In the genomic region with DNA sequence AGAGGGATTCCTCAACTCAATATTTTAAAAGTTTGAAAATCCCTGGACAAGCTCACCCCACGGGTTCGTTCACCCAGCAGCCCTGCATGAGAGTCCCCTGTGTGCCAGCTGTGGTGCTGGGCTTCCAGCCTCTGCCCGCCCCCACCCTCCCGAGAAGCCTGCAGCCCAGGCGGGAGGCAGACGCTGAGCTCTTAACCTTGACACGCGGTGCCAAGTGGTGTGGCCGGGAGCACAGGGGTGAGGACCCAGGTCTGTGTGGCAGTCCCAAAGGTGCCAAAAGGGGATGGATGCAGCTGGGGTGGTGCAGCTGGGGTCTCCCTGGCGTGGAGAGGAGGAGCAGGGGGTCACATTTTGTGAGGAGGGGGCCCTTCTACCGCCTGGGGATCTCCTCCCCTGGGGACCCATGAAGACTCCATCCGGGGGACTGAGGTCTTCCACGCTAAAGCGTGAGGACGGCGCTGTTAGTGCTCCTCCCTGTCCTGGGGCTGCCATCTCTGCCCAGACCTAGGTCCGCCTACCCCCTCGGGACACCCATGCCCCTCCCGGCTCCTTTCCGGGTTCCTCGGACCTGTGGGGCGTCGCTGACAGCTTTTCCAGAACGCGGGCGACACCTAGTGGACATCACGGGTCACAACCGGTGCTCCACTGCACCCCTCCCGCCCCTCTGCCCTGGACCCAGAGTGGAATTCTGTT, we compare ENCODE assay signal across 8 cellular contexts. TPM values are rescaled to one million over a fixed set of nuclear protein-coding genes. Genes with fewer than 3 reads are reported as not detected.
DNase-seq lines count a peak whose midpoint lies in the region; ATAC-seq and TF ChIP-seq lines count a peak whose summit lies in the region.

No MANE protein-coding gene starts in this region.

- no peaks in the 10 kb centered on the region for H3K9me3 ChIP-seq in mononuclear cell (ENCODE audit: low read depth, low read length)

- TF ChIP-seq CTCF in GM12864 (IDR thresholded peaks at IDR 0.05; ENCODE audit: low read depth, low read length, missing control alignments) (peak; percentile 90), epithelial cell of esophagus (IDR thresholded peaks at IDR 0.05; ENCODE audit: insufficient read depth, low read depth, low read length, missing control alignments) (peak; percentile 85)

- DNase-seq in GM12864 (ENCODE audit: low read depth) = peak; percentile 18
- DNase-seq in HPDE6-E6E7 (ENCODE audit: extremely low spot score) = peak; percentile 78
- DNase-seq in NOMO-1 treated with dmso at 0.1 percent for 144 hours (lab: John Stamatoyannopoulos, UW; ENCODE audit: unreplicated experiment) = peak; percentile 61
- peak; percentile 77 for DNase-seq in activated T-cell treated with anti-CD3 and anti-CD28 coated beads for 1 hour (ENCODE audit: low read depth)
- peak; percentile 56 for DNase-seq in epithelial cell of esophagus (ENCODE audit: low read depth)
- peak; percentile 50 to 59 for DNase-seq in stimulated activated CD8-positive, alpha-beta memory T cell treated with anti-CD3 and anti-CD28 coated beads, Interleukin-15, amount 100 ng/mL, for 48 hours (ENCODE audit: low read depth in 2 of 2)

- H3K27me3 ChIP-seq in mononuclear cell (ENCODE audit: insufficient read depth, low read length) = no peaks in the 10 kb centered on the region

- H3K4me1 ChIP-seq in mononuclear cell (ENCODE audit: insufficient read depth, low read length) = peaks cover 21% of the 10 kb centered on the region

- ATAC-seq in HG03521 (IDR thresholded peaks at IDR 0.05; ENCODE audit: unreplicated experiment) = no peak

- H3K4me3 ChIP-seq in GM12864 (ENCODE audit: low read depth, low read length) (peak overlapping the region; percentile 48), epithelial cell of esophagus (ENCODE audit: low read length) (peak overlapping the region; percentile 20), mononuclear cell (ENCODE audit: low read length) (peak overlapping the region; percentile 27)

RNA-seq across cellular contexts. Expression of a gene that starts 12.9 kb away (rescaled TPM):
- total RNA-seq in mononuclear cell = not detected

RNA-seq across cellular contexts. Expression of a gene that starts 32.7 kb away (rescaled TPM):
- not detected for total RNA-seq in mononuclear cell

RNA-seq across cellular contexts. Expression of a gene that starts 33.8 kb away (rescaled TPM):
- total RNA-seq in mononuclear cell = 0.52 TPM

RNA-seq across cellular contexts. Expression of a gene that starts 34.3 kb away (rescaled TPM):
- total RNA-seq in mononuclear cell = under 0.01 TPM

Comparison
In these comparisons a context has a peak if more than half of its experiments do, and no peak if none do; other contexts are left out.
1. DNase-seq: peak in every context shown above with its lines; median percentile 78 in HPDE6-E6E7; 77 in activated T-cell treated with anti-CD3 and anti-CD28 coated beads for 1 hour; 61 in NOMO-1 treated with dmso at 0.1 percent for 144 hours; 56 in epithelial cell of esophagus; 54 in stimulated activated CD8-positive, alpha-beta memory T cell treated with anti-CD3 and anti-CD28 coated beads, Interleukin-15, amount 100 ng/mL, for 48 hours; 18 in GM12864.